ENCODE assay signal across 7 cellular contexts in the genomic region with DNA sequence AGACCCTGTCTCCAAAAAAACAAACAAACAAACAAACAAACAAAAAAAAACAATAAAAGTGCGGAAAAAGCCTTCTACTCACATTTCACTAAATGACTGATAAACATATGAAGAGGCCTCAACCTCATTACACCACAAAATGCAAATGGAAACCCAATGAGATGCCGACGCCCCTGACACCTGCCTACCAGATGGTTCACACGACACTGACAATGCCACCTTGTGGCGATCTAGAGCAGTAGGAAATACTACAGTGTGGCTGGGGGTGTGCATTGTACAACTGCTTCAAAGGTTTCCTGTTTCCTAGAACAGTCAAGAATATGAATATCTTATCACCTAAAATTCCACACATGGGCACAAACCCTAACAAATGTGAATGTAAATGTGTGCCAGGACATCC. TPM values are rescaled to one million over a fixed set of nuclear protein-coding genes. Genes with fewer than 3 reads are reported as not detected.
A peak's percentile ranks its signal among the peaks of the same experiment; 100 is the strongest.
DNase-seq lines count a peak whose midpoint lies in the region; ATAC-seq and TF ChIP-seq lines count a peak whose summit lies in the region.

No MANE protein-coding gene starts in this region.

- no peak overlapping the region for H3K9ac ChIP-seq in DND-41 (ENCODE audit: low read depth, low read length)

- H3K27me3 ChIP-seq in DND-41 (ENCODE audit: insufficient read depth, low read length, poor library complexity): no peaks in the 10 kb centered on the region

- H3K4me1 ChIP-seq in DND-41 (ENCODE audit: insufficient read depth, low read length): peaks cover 22% of the 10 kb centered on the region

- H2AFZ ChIP-seq in DND-41 (ENCODE audit: low read depth, low read length): no peak overlapping the region

- no peaks in the 10 kb centered on the region for H3K9me3 ChIP-seq in DND-41 (ENCODE audit: insufficient read depth, low read length, severe bottlenecking)

- no peaks in the 10 kb centered on the region for H4K20me1 ChIP-seq in DND-41 (ENCODE audit: insufficient read depth, low read length)

- no peaks in the 10 kb centered on the region for H3K36me3 ChIP-seq in DND-41 (ENCODE audit: insufficient read depth, low read length)

- no peak overlapping the region for H3K4me3 ChIP-seq in DND-41 (ENCODE audit: low read depth in 1 of 2, low read length in 2 of 2)
- H3K4me3 ChIP-seq in lower leg skin (ENCODE audit: low read depth, poor library complexity, severe bottlenecking): no peak overlapping the region

- H3K27ac ChIP-seq in DND-41 (ENCODE audit: low read length): no peak overlapping the region

- DNase-seq in DND-41 (peak; percentile 65), HPDE6-E6E7 (ENCODE audit: extremely low spot score) (peak; percentile 27), SHP77 treated with DMSO at 0.1 percent for 48 hours (lab: John Stamatoyannopoulos, UW) (peak; percentile 48), dermis microvascular lymphatic vessel endothelial cell (ENCODE audit: low read depth in 2 of 2) (peak; percentile 12 to 60), lower leg skin (ENCODE audit: low spot score in 2 of 2) (no peak), LoVo (ENCODE audit: low spot score) (no peak)
- DNase-seq in stimulated activated CD4-positive, alpha-beta T cell treated with anti-CD3 and anti-CD28 coated beads, Interleukin-15, amount 100 ng/mL, for 24 hours: peak; percentile 53

- peak; percentile 78 for TF ChIP-seq CTCF in DND-41 (IDR thresholded peaks at IDR 0.05; ENCODE audit: borderline replicate concordance, extremely low read depth, low read length, poor library complexity, severe bottlenecking)
- TF ChIP-seq CTCF in lower leg skin (IDR thresholded peaks at IDR 0.05): no peak

- no peak for TF ChIP-seq POLR2A in lower leg skin (IDR thresholded peaks at IDR 0.05)

- intact Hi-C loops in lower leg skin (cut with DNase I; ENCODE audit: low total_unique reads): no loop called here

- peaks cover 9% of the 10 kb centered on the region for H3K79me2 ChIP-seq in DND-41 (ENCODE audit: insufficient read depth, low read length)

- ATAC-seq in DND-41 (ENCODE audit: insufficient read depth, low read depth): peak; percentile 86

- H3K4me2 ChIP-seq in DND-41 (ENCODE audit: insufficient read depth, low read length): no peak overlapping the region

- WGBS in lower leg skin, 2 donors: 36 to 44% methylated on average over 5 of the region's 5 CpGs

RNA-seq across cellular contexts. Expression of a gene that starts 14.0 kb away (rescaled TPM):
- total RNA-seq in dermis microvascular lymphatic vessel endothelial cell (0.13 TPM in 1 of 2 replicates, not detected in the other), lower leg skin (1 to 10 TPM; 4.3 to 8.3 (median 6.6) TPM)

RNA-seq across cellular contexts. Expression of a gene that starts 14.6 kb away (rescaled TPM):
- total RNA-seq in dermis microvascular lymphatic vessel endothelial cell (8.1 and 11.5 TPM in 2 replicates), lower leg skin (10 to 100 TPM in 3 of 4 donors, 1 to 10 TPM in 1; 9.2 to 21.4 (median 11.6) TPM)

Comparison
In these comparisons a context has a peak if more than half of its experiments do, and no peak if none do; other contexts are left out.
1. DNase-seq: peak in DND-41 (single experiment), HPDE6-E6E7 (single experiment), SHP77 treated with DMSO at 0.1 percent for 48 hours (single experiment), dermis microvascular lymphatic vessel endothelial cell (2 of 2) and stimulated activated CD4-positive, alpha-beta T cell treated with anti-CD3 and anti-CD28 coated beads, Interleukin-15, amount 100 ng/mL, for 24 hours (single experiment); none in lower leg skin (0 of 2) and LoVo (single experiment).